ENCODE assay signal across 2 cellular contexts in the genomic region with DNA sequence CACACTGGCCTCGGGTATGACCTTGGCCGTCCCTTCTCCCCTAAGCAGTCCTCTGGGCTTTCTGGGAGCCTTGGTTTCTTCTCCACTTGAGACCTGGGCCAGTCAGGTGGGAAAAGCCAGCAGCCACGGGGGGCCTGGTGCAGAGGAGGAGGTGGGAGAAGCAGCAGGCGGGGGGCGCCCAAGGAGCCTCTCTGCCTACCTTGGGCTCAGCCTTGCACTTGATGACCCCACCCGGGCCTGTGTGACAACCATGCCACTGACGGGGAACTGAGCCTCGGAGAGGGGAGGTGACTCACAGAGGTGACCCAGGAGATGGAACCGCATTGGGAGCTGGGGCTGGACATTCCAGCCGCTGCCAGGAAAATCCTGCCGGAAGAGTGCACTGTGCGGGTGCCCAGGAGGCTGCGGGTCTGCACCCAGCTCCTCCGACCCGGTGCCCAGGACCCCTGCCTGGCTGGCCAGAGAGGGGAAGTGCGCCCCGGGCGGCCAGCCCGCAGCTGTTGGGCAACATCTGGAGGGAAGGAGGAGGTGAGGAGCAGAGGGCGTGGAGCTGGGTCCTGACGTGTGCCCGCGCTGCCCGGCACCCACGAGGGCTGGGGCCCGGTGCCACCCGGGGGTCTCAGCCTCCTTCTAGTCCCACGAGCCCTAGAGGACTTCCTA.
TF ChIP-seq lines count a peak whose summit lies in the region.

No MANE protein-coding gene starts in this region.

TF ChIP-seq in HEK293, 187 proteins besides CTCF, POLR2A, EP300 and RAD21:
- TF ChIP-seq, protein P1, sequence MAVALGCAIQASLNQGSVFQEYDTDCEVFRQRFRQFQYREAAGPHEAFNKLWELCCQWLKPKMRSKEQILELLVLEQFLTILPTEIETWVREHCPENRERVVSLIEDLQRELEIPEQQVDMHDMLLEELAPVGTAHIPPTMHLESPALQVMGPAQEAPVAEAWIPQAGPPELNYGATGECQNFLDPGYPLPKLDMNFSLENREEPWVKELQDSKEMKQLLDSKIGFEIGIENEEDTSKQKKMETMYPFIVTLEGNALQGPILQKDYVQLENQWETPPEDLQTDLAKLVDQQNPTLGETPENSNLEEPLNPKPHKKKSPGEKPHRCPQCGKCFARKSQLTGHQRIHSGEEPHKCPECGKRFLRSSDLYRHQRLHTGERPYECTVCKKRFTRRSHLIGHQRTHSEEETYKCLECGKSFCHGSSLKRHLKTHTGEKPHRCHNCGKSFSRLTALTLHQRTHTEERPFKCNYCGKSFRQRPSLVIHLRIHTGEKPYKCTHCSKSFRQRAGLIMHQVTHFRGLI (tag by site-specific recombination; IDR thresholded peaks at IDR 0.05): no peak
- TF ChIP-seq KLF8 (tag by site-specific recombination; IDR thresholded peaks at IDR 0.05): no peak
- no peak for TF ChIP-seq ZNF48 (tag by site-specific recombination; IDR thresholded peaks at IDR 0.05)
- TF ChIP-seq ZBTB8A (tag by site-specific recombination; IDR thresholded peaks at IDR 0.05): 0 out of 2 replicates have a peak, but pooled peaks have one; percentile 45
- no peak for TF ChIP-seq ZNF792 (tag by site-specific recombination; IDR thresholded peaks at IDR 0.05)
- TF ChIP-seq EGR2 (tag by site-specific recombination; IDR thresholded peaks at IDR 0.05; ENCODE audit: low read depth): peak; percentile 35; the same call in 1 of the 2 replicates
- peak; percentile 73; the same call in 1 of the 2 replicates for TF ChIP-seq IKZF3 (tag by site-specific recombination; IDR thresholded peaks at IDR 0.05)
- TF ChIP-seq ZNF600 (tag by site-specific recombination; IDR thresholded peaks at IDR 0.05): peak; percentile 60; the same call in 1 of the 2 replicates
- peak; percentile 89 for TF ChIP-seq ZNF223 (tag by site-specific recombination; IDR thresholded peaks at IDR 0.05)
- TF ChIP-seq BCL11A (tag by site-specific recombination; IDR thresholded peaks at IDR 0.05; ENCODE audit: low read depth): 0 out of 2 replicates have a peak, but pooled peaks have one; percentile 11
- peak; percentile 62 for TF ChIP-seq GLIS1 (tag by site-specific recombination; IDR thresholded peaks at IDR 0.05)
- TF ChIP-seq GLIS2 (tag by site-specific recombination; IDR thresholded peaks at IDR 0.05): peak; percentile 62
- TF ChIP-seq, protein P2, sequence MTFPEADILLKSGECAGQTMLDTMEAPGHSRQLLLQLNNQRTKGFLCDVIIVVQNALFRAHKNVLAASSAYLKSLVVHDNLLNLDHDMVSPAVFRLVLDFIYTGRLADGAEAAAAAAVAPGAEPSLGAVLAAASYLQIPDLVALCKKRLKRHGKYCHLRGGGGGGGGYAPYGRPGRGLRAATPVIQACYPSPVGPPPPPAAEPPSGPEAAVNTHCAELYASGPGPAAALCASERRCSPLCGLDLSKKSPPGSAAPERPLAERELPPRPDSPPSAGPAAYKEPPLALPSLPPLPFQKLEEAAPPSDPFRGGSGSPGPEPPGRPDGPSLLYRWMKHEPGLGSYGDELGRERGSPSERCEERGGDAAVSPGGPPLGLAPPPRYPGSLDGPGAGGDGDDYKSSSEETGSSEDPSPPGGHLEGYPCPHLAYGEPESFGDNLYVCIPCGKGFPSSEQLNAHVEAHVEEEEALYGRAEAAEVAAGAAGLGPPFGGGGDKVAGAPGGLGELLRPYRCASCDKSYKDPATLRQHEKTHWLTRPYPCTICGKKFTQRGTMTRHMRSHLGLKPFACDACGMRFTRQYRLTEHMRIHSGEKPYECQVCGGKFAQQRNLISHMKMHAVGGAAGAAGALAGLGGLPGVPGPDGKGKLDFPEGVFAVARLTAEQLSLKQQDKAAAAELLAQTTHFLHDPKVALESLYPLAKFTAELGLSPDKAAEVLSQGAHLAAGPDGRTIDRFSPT (tag by site-specific recombination; IDR thresholded peaks at IDR 0.05): peak; percentile 98
- peak; percentile 53; the same call in 1 of the 2 replicates for TF ChIP-seq ZFHX2 (tag by site-specific recombination; conservative IDR thresholded peaks at IDR 0.05)

TF ChIP-seq in HepG2, 621 proteins besides CTCF, POLR2A, EP300 and RAD21 (continues in another document):
- no peak for TF ChIP-seq KAT2B (IDR thresholded peaks at IDR 0.05; ENCODE audit: borderline replicate concordance, low read depth, low read length)
- TF ChIP-seq, protein P3, sequence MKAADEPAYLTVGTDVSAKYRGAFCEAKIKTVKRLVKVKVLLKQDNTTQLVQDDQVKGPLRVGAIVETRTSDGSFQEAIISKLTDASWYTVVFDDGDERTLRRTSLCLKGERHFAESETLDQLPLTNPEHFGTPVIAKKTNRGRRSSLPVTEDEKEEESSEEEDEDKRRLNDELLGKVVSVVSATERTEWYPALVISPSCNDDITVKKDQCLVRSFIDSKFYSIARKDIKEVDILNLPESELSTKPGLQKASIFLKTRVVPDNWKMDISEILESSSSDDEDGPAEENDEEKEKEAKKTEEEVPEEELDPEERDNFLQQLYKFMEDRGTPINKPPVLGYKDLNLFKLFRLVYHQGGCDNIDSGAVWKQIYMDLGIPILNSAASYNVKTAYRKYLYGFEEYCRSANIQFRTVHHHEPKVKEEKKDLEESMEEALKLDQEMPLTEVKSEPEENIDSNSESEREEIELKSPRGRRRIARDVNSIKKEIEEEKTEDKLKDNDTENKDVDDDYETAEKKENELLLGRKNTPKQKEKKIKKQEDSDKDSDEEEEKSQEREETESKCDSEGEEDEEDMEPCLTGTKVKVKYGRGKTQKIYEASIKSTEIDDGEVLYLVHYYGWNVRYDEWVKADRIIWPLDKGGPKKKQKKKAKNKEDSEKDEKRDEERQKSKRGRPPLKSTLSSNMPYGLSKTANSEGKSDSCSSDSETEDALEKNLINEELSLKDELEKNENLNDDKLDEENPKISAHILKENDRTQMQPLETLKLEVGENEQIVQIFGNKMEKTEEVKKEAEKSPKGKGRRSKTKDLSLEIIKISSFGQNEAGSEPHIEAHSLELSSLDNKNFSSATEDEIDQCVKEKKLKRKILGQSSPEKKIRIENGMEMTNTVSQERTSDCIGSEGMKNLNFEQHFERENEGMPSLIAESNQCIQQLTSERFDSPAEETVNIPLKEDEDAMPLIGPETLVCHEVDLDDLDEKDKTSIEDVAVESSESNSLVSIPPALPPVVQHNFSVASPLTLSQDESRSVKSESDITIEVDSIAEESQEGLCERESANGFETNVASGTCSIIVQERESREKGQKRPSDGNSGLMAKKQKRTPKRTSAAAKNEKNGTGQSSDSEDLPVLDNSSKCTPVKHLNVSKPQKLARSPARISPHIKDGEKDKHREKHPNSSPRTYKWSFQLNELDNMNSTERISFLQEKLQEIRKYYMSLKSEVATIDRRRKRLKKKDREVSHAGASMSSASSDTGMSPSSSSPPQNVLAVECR (CRISPR knock-in tag; IDR thresholded peaks at IDR 0.05; ENCODE audit: borderline replicate concordance): no peak; the same call in 1 of the 2 replicates
- TF ChIP-seq, protein P4, sequence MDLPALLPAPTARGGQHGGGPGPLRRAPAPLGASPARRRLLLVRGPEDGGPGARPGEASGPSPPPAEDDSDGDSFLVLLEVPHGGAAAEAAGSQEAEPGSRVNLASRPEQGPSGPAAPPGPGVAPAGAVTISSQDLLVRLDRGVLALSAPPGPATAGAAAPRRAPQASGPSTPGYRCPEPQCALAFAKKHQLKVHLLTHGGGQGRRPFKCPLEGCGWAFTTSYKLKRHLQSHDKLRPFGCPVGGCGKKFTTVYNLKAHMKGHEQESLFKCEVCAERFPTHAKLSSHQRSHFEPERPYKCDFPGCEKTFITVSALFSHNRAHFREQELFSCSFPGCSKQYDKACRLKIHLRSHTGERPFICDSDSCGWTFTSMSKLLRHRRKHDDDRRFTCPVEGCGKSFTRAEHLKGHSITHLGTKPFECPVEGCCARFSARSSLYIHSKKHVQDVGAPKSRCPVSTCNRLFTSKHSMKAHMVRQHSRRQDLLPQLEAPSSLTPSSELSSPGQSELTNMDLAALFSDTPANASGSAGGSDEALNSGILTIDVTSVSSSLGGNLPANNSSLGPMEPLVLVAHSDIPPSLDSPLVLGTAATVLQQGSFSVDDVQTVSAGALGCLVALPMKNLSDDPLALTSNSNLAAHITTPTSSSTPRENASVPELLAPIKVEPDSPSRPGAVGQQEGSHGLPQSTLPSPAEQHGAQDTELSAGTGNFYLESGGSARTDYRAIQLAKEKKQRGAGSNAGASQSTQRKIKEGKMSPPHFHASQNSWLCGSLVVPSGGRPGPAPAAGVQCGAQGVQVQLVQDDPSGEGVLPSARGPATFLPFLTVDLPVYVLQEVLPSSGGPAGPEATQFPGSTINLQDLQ (CRISPR knock-in tag; IDR thresholded peaks at IDR 0.05): no peak
- TF ChIP-seq SRSF4 (IDR thresholded peaks at IDR 0.05; ENCODE audit: low read depth, low read length, poor library complexity, severe bottlenecking): no peak
- TF ChIP-seq MTA3 (CRISPR knock-in tag; IDR thresholded peaks at IDR 0.05): no peak
- no peak for TF ChIP-seq PAF1 (CRISPR knock-in tag; IDR thresholded peaks at IDR 0.05)
- TF ChIP-seq ZNF282 (IDR thresholded peaks at IDR 0.05; ENCODE audit: partially characterized antibody): no peak
- TF ChIP-seq ZBTB3 (CRISPR knock-in tag; IDR thresholded peaks at IDR 0.05; ENCODE audit: borderline replicate concordance, low read depth): no peak
- 0 out of 2 replicates have a peak, but pooled peaks have one; percentile 35 for TF ChIP-seq REPIN1 (CRISPR knock-in tag; IDR thresholded peaks at IDR 0.05; ENCODE audit: borderline replicate concordance, low read depth)
- TF ChIP-seq, protein P5, sequence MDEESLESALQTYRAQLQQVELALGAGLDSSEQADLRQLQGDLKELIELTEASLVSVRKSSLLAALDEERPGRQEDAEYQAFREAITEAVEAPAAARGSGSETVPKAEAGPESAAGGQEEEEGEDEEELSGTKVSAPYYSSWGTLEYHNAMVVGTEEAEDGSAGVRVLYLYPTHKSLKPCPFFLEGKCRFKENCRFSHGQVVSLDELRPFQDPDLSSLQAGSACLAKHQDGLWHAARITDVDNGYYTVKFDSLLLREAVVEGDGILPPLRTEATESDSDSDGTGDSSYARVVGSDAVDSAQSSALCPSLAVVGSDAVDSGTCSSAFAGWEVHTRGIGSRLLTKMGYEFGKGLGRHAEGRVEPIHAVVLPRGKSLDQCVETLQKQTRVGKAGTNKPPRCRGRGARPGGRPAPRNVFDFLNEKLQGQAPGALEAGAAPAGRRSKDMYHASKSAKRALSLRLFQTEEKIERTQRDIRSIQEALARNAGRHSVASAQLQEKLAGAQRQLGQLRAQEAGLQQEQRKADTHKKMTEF (CRISPR knock-in tag; IDR thresholded peaks at IDR 0.05): no peak
- TF ChIP-seq, protein P6, sequence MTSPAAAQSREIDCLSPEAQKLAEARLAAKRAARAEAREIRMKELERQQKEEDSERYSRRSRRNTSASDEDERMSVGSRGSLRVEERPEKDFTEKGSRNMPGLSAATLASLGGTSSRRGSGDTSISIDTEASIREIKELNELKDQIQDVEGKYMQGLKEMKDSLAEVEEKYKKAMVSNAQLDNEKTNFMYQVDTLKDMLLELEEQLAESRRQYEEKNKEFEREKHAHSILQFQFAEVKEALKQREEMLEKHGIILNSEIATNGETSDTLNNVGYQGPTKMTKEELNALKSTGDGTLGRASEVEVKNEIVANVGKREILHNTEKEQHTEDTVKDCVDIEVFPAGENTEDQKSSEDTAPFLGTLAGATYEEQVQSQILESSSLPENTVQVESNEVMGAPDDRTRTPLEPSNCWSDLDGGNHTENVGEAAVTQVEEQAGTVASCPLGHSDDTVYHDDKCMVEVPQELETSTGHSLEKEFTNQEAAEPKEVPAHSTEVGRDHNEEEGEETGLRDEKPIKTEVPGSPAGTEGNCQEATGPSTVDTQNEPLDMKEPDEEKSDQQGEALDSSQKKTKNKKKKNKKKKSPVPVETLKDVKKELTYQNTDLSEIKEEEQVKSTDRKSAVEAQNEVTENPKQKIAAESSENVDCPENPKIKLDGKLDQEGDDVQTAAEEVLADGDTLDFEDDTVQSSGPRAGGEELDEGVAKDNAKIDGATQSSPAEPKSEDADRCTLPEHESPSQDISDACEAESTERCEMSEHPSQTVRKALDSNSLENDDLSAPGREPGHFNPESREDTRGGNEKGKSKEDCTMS (CRISPR knock-in tag; conservative IDR thresholded peaks at IDR 0.05): no peak
- TF ChIP-seq, protein P7, sequence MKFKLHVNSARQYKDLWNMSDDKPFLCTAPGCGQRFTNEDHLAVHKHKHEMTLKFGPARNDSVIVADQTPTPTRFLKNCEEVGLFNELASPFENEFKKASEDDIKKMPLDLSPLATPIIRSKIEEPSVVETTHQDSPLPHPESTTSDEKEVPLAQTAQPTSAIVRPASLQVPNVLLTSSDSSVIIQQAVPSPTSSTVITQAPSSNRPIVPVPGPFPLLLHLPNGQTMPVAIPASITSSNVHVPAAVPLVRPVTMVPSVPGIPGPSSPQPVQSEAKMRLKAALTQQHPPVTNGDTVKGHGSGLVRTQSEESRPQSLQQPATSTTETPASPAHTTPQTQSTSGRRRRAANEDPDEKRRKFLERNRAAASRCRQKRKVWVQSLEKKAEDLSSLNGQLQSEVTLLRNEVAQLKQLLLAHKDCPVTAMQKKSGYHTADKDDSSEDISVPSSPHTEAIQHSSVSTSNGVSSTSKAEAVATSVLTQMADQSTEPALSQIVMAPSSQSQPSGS (CRISPR knock-in tag; IDR thresholded peaks at IDR 0.05): no peak
- TF ChIP-seq RNF2 (conservative IDR thresholded peaks at IDR 0.05; ENCODE audit: low read depth): 0 out of 2 replicates have a peak, but pooled peaks have one; percentile 24
- TF ChIP-seq, protein P8, sequence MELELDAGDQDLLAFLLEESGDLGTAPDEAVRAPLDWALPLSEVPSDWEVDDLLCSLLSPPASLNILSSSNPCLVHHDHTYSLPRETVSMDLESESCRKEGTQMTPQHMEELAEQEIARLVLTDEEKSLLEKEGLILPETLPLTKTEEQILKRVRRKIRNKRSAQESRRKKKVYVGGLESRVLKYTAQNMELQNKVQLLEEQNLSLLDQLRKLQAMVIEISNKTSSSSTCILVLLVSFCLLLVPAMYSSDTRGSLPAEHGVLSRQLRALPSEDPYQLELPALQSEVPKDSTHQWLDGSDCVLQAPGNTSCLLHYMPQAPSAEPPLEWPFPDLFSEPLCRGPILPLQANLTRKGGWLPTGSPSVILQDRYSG (CRISPR knock-in tag; IDR thresholded peaks at IDR 0.05): no peak
- TF ChIP-seq BHLHE40 (IDR thresholded peaks at IDR 0.05; ENCODE audit: low read length): no peak
- TF ChIP-seq, protein P9, sequence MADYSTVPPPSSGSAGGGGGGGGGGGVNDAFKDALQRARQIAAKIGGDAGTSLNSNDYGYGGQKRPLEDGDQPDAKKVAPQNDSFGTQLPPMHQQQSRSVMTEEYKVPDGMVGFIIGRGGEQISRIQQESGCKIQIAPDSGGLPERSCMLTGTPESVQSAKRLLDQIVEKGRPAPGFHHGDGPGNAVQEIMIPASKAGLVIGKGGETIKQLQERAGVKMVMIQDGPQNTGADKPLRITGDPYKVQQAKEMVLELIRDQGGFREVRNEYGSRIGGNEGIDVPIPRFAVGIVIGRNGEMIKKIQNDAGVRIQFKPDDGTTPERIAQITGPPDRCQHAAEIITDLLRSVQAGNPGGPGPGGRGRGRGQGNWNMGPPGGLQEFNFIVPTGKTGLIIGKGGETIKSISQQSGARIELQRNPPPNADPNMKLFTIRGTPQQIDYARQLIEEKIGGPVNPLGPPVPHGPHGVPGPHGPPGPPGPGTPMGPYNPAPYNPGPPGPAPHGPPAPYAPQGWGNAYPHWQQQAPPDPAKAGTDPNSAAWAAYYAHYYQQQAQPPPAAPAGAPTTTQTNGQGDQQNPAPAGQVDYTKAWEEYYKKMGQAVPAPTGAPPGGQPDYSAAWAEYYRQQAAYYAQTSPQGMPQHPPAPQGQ (CRISPR knock-in tag; IDR thresholded peaks at IDR 0.05; ENCODE audit: borderline replicate concordance): no peak
- TF ChIP-seq, protein P10, sequence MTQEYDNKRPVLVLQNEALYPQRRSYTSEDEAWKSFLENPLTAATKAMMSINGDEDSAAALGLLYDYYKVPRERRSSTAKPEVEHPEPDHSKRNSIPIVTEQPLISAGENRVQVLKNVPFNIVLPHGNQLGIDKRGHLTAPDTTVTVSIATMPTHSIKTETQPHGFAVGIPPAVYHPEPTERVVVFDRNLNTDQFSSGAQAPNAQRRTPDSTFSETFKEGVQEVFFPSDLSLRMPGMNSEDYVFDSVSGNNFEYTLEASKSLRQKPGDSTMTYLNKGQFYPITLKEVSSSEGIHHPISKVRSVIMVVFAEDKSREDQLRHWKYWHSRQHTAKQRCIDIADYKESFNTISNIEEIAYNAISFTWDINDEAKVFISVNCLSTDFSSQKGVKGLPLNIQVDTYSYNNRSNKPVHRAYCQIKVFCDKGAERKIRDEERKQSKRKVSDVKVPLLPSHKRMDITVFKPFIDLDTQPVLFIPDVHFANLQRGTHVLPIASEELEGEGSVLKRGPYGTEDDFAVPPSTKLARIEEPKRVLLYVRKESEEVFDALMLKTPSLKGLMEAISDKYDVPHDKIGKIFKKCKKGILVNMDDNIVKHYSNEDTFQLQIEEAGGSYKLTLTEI (CRISPR knock-in tag; conservative IDR thresholded peaks at IDR 0.05): no peak
